ENCODE assay signal across 29 cellular contexts in genomic region chr17:14594690-14595089, GRCh38.
"Had no signal": no experiment of that assay in that cellular context is flagged by ENCODE, and none has a peak within 500 bp of the region (broad histone marks: within the 10 kb centered on the region; RNA-seq: fewer than 3 reads in every experiment).

No MANE protein-coding gene starts in this region.

- H3K9ac ChIP-seq: parathyroid adenoma had no signal

- H3K27ac ChIP-seq: epithelial cell of prostate, heart right ventricle, lower lobe of right lung, parathyroid adenoma, prostate gland, sigmoid colon, thoracic aorta, tibial nerve, upper lobe of right lung, vagina had no signal

- H3K4me3 ChIP-seq: heart right ventricle, lower lobe of right lung, mucosa of descending colon, prostate gland, sigmoid colon, thoracic aorta, tibial nerve, upper lobe of right lung, vagina had no signal

- H3K4me1 Mint-ChIP-seq: memory B cell, naive B cell had no signal

- ATAC-seq: esophagus mucosa; heart right ventricle; left colon; left ventricle myocardium superior; mucosa of descending colon; natural killer cell treated with Interleukin-12 subunit alpha and Interleukin-12 subunit beta and Interleukin-15 and Interleukin-18, amount 100 ng/mL, for 72 hours; right cardiac atrium; stimulated activated naive B cell treated with anti-CD40 and anti-IgM and Interleukin-4, amounts not matched to agents 10 μg/mL and 1 μg/mL and 100 μg/mL, for 72 hours; upper lobe of right lung had no signal

- H3K27ac Mint-ChIP-seq: memory B cell; mesothelial cell of epicardium; naive B cell; natural killer cell treated with Interleukin-12 subunit alpha and Interleukin-12 subunit beta and Interleukin-15 and Interleukin-18, amount 100 ng/mL, for 72 hours; stimulated activated naive B cell treated with anti-CD40 and anti-IgM and Interleukin-4, amounts not matched to agents 10 μg/mL and 1 μg/mL and 100 μg/mL, for 72 hours; stimulated activated naive CD8-positive, alpha-beta T cell treated with anti-CD3 and anti-CD28 coated beads, Interleukin-15, Interleukin-2, amounts not matched to agents 100 ng/mL and 50 ng/mL, for 24 hours had no signal

- H3K4me3 Mint-ChIP-seq: memory B cell; mesothelial cell of epicardium; naive B cell; natural killer cell treated with Interleukin-12 subunit alpha and Interleukin-12 subunit beta and Interleukin-15 and Interleukin-18, amount 100 ng/mL, for 72 hours; neural crest cell; stimulated activated naive B cell treated with anti-CD40 and anti-IgM and Interleukin-4, amounts not matched to agents 10 μg/mL and 1 μg/mL and 100 μg/mL, for 72 hours; stimulated activated naive CD8-positive, alpha-beta T cell treated with anti-CD3 and anti-CD28 coated beads, Interleukin-15, Interleukin-2, amounts not matched to agents 100 ng/mL and 50 ng/mL, for 24 hours had no signal

- H3K9me3 ChIP-seq: heart right ventricle, lower lobe of right lung, mucosa of descending colon, prostate gland, sigmoid colon, thoracic aorta, tibial nerve, upper lobe of right lung, vagina had no signal

- DNase-seq: cortex of kidney; foreskin melanocyte; glutamatergic neuron; heart right ventricle; hippocampal formation; kidney glomerular epithelial cell; left colon; left ventricle myocardium superior; lower lobe of right lung; mucosa of descending colon; naive B cell; right cardiac atrium; sigmoid colon; stimulated activated CD4-positive, alpha-beta T cell treated with anti-CD3 and anti-CD28 coated beads, Interleukin-2, amount 100 ng/mL, for 24 hours; stimulated activated CD4-positive, alpha-beta T cell treated with anti-CD3 and anti-CD28 coated beads, Interleukin-4, amount 100 ng/mL, for 24 hours; stimulated activated naive B cell treated with anti-CD40 and anti-IgM and Interleukin-4, amounts not matched to agents 10 μg/mL and 1 μg/mL and 100 μg/mL, for 72 hours; upper lobe of right lung had no signal

- H3K36me3 Mint-ChIP-seq: memory B cell; mesothelial cell of epicardium; stimulated activated naive B cell treated with anti-CD40 and anti-IgM and Interleukin-4, amounts not matched to agents 10 μg/mL and 1 μg/mL and 100 μg/mL, for 72 hours had no signal

- H3K79me2 ChIP-seq: parathyroid adenoma had no signal

- H3K27me3 ChIP-seq: tibial nerve, vagina had no signal

- H3K9me3 Mint-ChIP-seq: memory B cell; natural killer cell treated with Interleukin-12 subunit alpha and Interleukin-12 subunit beta and Interleukin-15 and Interleukin-18, amount 100 ng/mL, for 72 hours; neural crest cell; stimulated activated naive B cell treated with anti-CD40 and anti-IgM and Interleukin-4, amounts not matched to agents 10 μg/mL and 1 μg/mL and 100 μg/mL, for 72 hours had no signal

- H3K4me1 ChIP-seq: heart right ventricle, lower lobe of right lung, prostate gland, sigmoid colon, tibial nerve, upper lobe of right lung, vagina had no signal

- H3K36me3 ChIP-seq: heart right ventricle, lower lobe of right lung, prostate gland, sigmoid colon, thoracic aorta, tibial nerve, upper lobe of right lung, vagina had no signal
